ENCODE assay signal across 29 cellular contexts in the genomic region with DNA sequence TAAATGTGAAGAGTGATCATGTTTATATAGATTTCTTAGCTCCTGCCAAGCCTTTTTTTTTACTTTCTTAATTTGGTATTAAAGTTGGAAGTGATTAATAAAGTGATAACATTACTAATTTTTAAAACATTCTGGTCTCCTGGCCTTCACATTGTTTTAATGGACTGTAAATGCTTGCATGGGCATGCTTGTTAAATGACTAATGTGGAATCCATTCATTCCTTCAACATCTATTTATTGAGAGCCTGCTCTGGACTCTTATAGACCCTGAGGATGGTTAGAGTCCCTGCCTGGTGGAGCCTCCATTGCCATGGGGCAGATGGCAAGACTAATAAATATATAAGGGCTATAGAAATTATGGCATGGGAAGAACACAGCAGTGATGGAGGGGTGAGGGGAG.
DNase-seq lines count a peak whose midpoint lies in the region; ATAC-seq and TF ChIP-seq lines count a peak whose summit lies in the region.
"Had no signal": no experiment of that assay in that cellular context is flagged by ENCODE, and none has a peak within 500 bp of the region (broad histone marks: within the 10 kb centered on the region; RNA-seq: fewer than 3 reads in every experiment).

No MANE protein-coding gene starts in this region.

- no peaks in the 10 kb centered on the region for H3K9me3 ChIP-seq in SK-N-SH
- no peaks in the 10 kb centered on the region for H3K9me3 ChIP-seq in testis
- H3K9me3 ChIP-seq in OCI-LY7 (ENCODE audit: low read length) = no peaks in the 10 kb centered on the region
- H3K9me3 ChIP-seq: BLaER1, Caco-2, lower lobe of right lung, stomach, tibial nerve had no signal

- CTCF ChIA-PET in SK-N-SH (lab: Yijun Ruan, JAX) (no interaction called here), OCI-LY7 (lab: Charles Lee; ENCODE audit: unreplicated experiment) (no interaction called here)

- TF ChIP-seq CTCF in SK-N-SH (IDR thresholded peaks at IDR 0.05) (no peak), foreskin keratinocyte (conservative IDR thresholded peaks at IDR 0.05) (no peak), testis (IDR thresholded peaks at IDR 0.05) (no peak), OCI-LY7 (conservative IDR thresholded peaks at IDR 0.05; ENCODE audit: low read length) (no peak)

- H3K4me3 ChIP-seq in SK-N-SH (ENCODE audit: low read depth in 2 of 2, low read length in 1 of 2) = no peak overlapping the region
- H3K4me3 ChIP-seq in testis = no peak overlapping the region
- H3K4me3 ChIP-seq in OCI-LY7 (ENCODE audit: low read depth, low read length, poor library complexity, severe bottlenecking) = no peak overlapping the region
- H3K4me3 ChIP-seq: BLaER1, cardiac muscle cell, lower lobe of right lung, stomach, tibial nerve had no signal

- H3K9me2 ChIP-seq in SK-N-SH (no peaks in the 10 kb centered on the region), OCI-LY7 (ENCODE audit: insufficient read depth, low read length) (no peaks in the 10 kb centered on the region)

- H2AFZ ChIP-seq in SK-N-SH (ENCODE audit: low read depth) (no peak overlapping the region), OCI-LY7 (ENCODE audit: low read length) (no peak overlapping the region)

- TF ChIP-seq EP300 in SK-N-SH (IDR thresholded peaks at IDR 0.05; ENCODE audit: borderline replicate concordance in 1 of 2, low read depth in 1 of 2, low read length in 1 of 2) = no peak

- H3K9ac ChIP-seq in SK-N-SH = no peak overlapping the region
- H3K9ac ChIP-seq: BLaER1 had no signal

- ATAC-seq in SK-N-SH treated with all-trans-retinoic acid at 6 μM for 48 hours = no peak
- ATAC-seq in foreskin keratinocyte = peak; percentile 96
- ATAC-seq: activated CD8-positive, alpha-beta memory T cell treated with anti-CD3 and anti-CD28 coated beads, Interleukin-2, amount 10 ng/mL, durations not matched to agents 7 days and 5 days; activated T-cell treated with anti-CD3 and anti-CD28 coated beads, Interleukin-2, amount 50 U/mL, for 72 hours; lower lobe of right lung; sciatic nerve had no signal

- H3F3A ChIP-seq in SK-N-SH (replicated peaks; ENCODE audit: insufficient read depth) = no peaks in the 10 kb centered on the region

- no peak for TF ChIP-seq POLR2A in testis (IDR thresholded peaks at IDR 0.05)

- H3K27me3 ChIP-seq in SK-N-SH (ENCODE audit: insufficient read depth) = no peaks in the 10 kb centered on the region
- H3K27me3 ChIP-seq in foreskin keratinocyte = no peaks in the 10 kb centered on the region
- H3K27me3 ChIP-seq in testis = no peaks in the 10 kb centered on the region
- H3K27me3 ChIP-seq: BLaER1, cardiac muscle cell, stomach, tibial nerve had no signal

- no peaks in the 10 kb centered on the region for H4K20me1 ChIP-seq in SK-N-SH (ENCODE audit: insufficient read depth)
- H4K20me1 ChIP-seq in OCI-LY7 (ENCODE audit: insufficient read depth, low read length) = no peaks in the 10 kb centered on the region
- H4K20me1 ChIP-seq: BLaER1 had no signal

- BruUV-seq in OCI-LY7 (replicated peaks; lab: Mats Ljungman, UMichigan) = no TSS peak

- H3K79me2 ChIP-seq in SK-N-SH (ENCODE audit: insufficient read depth) (no peaks in the 10 kb centered on the region), OCI-LY7 (ENCODE audit: insufficient read depth, low read depth, low read length) (no peaks in the 10 kb centered on the region)

- DNase-seq in SK-N-SH (no peak), astrocyte of the hippocampus (ENCODE audit: low read depth, low spot score) (peak; percentile 44), foreskin keratinocyte (peak; percentile 68 to 87), testis (no peak), OCI-LY7 (ENCODE audit: low spot score) (no peak), NCI-H345 (lab: John Stamatoyannopoulos, UW) (no peak), DMS 273 (lab: John Stamatoyannopoulos, UW; ENCODE audit: unreplicated experiment) (no peak)
- DNase-seq: activated CD4-positive, alpha-beta T cell treated with anti-CD3 and anti-CD28 coated beads, Interleukin-2, amount 10 ng/mL, durations not matched to agents 24 days and 14 days; activated CD8-positive, alpha-beta memory T cell treated with anti-CD3 and anti-CD28 coated beads, Interleukin-2, amount 10 ng/mL, durations not matched to agents 7 days and 5 days; activated naive CD4-positive, alpha-beta T cell treated with anti-CD3 and anti-CD28 coated beads for 36 hours; activated T-cell treated with anti-CD3 and anti-CD28 coated beads, Interleukin-2, amount 50 U/mL, for 72 hours; Caco-2; cortex of kidney; DMS79 treated with DMSO at 0.1 percent for 48 hours; immature natural killer cell; lower lobe of right lung; NCI-H2029 treated with DMSO at 0.1 percent for 48 hours; NCI-H226; NCI-H748 treated with DMSO at 0.1 percent for 48 hours; posterior cingulate gyrus; stomach; T-helper 9 cell; WERI-Rb-1 had no signal

- H3K4me2 ChIP-seq in SK-N-SH = peak overlapping the region; percentile 9; the same call in 1 of the 2 replicates
- no peak overlapping the region for H3K4me2 ChIP-seq in OCI-LY7 (ENCODE audit: low read length)
- H3K4me2 ChIP-seq: BLaER1 had no signal

- no peaks in the 10 kb centered on the region for H3K36me3 ChIP-seq in SK-N-SH (replicated peaks in 1 of 2; ENCODE audit: control insufficient read depth in 1 of 2, insufficient read depth in 2 of 2, low read length in 1 of 2)
- H3K36me3 ChIP-seq in testis (ENCODE audit: low read depth, missing control alignments) = no peaks in the 10 kb centered on the region
- no peaks in the 10 kb centered on the region for H3K36me3 ChIP-seq in OCI-LY7 (ENCODE audit: insufficient read depth, low read length)
- H3K36me3 ChIP-seq: BLaER1, cardiac muscle cell, lower lobe of right lung, stomach, tibial nerve, WERI-Rb-1 had no signal

- POLR2A ChIA-PET in SK-N-SH (lab: Yijun Ruan, JAX) (no interaction called here), OCI-LY7 (lab: Charles Lee) (no interaction called here)

- H3K4me1 ChIP-seq in SK-N-SH (ENCODE audit: control insufficient read depth in 1 of 2, insufficient read depth in 2 of 2, low read depth in 1 of 2, low read length in 1 of 2) (0 out of 4 replicates have a peak, but pooled peaks cover 0 to 14% of the 10 kb centered on the region in 2 experiments), foreskin keratinocyte (peaks cover 18% of the 10 kb centered on the region), testis (no peaks in the 10 kb centered on the region), OCI-LY7 (ENCODE audit: insufficient read depth, low read length, poor library complexity, severe bottlenecking) (no peaks in the 10 kb centered on the region)
- H3K4me1 ChIP-seq: BLaER1, Caco-2, lower lobe of right lung, stomach had no signal

- peak overlapping the region in 1 of 2 experiments; percentile 12; a peak in 1 of 4 replicates for H3K27ac ChIP-seq in SK-N-SH (ENCODE audit: low read depth in 2 of 2, low read length in 1 of 2)
- no peak overlapping the region for H3K27ac ChIP-seq in foreskin keratinocyte
- no peak overlapping the region for H3K27ac ChIP-seq in testis
- H3K27ac ChIP-seq in OCI-LY7 (ENCODE audit: low read depth, low read length, poor library complexity, severe bottlenecking) = no peak overlapping the region
- H3K27ac ChIP-seq: 22Rv1, BLaER1, cardiac muscle cell, lower lobe of right lung, stomach, tibial nerve, WERI-Rb-1 had no signal

- TF ChIP-seq RAD21 in SK-N-SH (IDR thresholded peaks at IDR 0.05; ENCODE audit: low read length) = no peak

- intact Hi-C loops in testis (cut with DNase I; ENCODE audit: low total_unique reads) = no loop called here
- intact Hi-C loops in OCI-LY7 (cut with micrococcal nuclease; ENCODE audit: unreplicated experiment) = no loop called here

TF ChIP-seq in SK-N-SH, 30 proteins besides CTCF, POLR2A, EP300 and RAD21:
- TF ChIP-seq TCF12 (IDR thresholded peaks at IDR 0.05) (peak; percentile 4; the same call in 1 of the 2 replicates), SIN3A (IDR thresholded peaks at IDR 0.05; ENCODE audit: borderline replicate concordance, low read depth, low read length) (no peak), FOSL2 (IDR thresholded peaks at IDR 0.05; ENCODE audit: borderline replicate concordance, low read depth) (0 out of 2 replicates have a peak, but pooled peaks have one; percentile 10)

TF ChIP-seq in SK-N-SH treated with all-trans-retinoic acid at 6 μM for 48 hours, 23 proteins besides CTCF, POLR2A, EP300 and RAD21 (continues in another document):
- TF ChIP-seq, protein P1, sequence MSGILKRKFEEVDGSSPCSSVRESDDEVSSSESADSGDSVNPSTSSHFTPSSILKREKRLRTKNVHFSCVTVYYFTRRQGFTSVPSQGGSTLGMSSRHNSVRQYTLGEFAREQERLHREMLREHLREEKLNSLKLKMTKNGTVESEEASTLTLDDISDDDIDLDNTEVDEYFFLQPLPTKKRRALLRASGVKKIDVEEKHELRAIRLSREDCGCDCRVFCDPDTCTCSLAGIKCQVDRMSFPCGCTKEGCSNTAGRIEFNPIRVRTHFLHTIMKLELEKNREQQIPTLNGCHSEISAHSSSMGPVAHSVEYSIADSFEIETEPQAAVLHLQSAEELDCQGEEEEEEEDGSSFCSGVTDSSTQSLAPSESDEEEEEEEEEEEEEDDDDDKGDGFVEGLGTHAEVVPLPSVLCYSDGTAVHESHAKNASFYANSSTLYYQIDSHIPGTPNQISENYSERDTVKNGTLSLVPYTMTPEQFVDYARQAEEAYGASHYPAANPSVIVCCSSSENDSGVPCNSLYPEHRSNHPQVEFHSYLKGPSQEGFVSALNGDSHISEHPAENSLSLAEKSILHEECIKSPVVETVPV (CRISPR knock-in tag; IDR thresholded peaks at IDR 0.05) = no peak
- no peak for TF ChIP-seq GLIS3 (CRISPR knock-in tag; IDR thresholded peaks at IDR 0.05)
- TF ChIP-seq, protein P2, sequence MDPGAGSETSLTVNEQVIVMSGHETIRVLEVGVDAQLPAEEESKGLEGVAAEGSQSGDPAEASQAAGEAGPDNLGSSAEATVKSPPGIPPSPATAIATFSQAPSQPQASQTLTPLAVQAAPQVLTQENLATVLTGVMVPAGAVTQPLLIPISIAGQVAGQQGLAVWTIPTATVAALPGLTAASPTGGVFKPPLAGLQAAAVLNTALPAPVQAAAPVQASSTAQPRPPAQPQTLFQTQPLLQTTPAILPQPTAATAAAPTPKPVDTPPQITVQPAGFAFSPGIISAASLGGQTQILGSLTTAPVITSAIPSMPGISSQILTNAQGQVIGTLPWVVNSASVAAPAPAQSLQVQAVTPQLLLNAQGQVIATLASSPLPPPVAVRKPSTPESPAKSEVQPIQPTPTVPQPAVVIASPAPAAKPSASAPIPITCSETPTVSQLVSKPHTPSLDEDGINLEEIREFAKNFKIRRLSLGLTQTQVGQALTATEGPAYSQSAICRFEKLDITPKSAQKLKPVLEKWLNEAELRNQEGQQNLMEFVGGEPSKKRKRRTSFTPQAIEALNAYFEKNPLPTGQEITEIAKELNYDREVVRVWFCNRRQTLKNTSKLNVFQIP (CRISPR knock-in tag; IDR thresholded peaks at IDR 0.05; ENCODE audit: borderline replicate concordance, low read depth) = no peak

Comparison
In these comparisons a context has a peak if more than half of its experiments do, and no peak if none do; other contexts are left out.
1. DNase-seq: peak in astrocyte of the hippocampus (single experiment) and foreskin keratinocyte (2 of 2); none in SK-N-SH (single experiment), testis (single experiment), OCI-LY7 (single experiment), NCI-H345 (single experiment) and DMS 273 (single experiment).